In the genomic region with DNA sequence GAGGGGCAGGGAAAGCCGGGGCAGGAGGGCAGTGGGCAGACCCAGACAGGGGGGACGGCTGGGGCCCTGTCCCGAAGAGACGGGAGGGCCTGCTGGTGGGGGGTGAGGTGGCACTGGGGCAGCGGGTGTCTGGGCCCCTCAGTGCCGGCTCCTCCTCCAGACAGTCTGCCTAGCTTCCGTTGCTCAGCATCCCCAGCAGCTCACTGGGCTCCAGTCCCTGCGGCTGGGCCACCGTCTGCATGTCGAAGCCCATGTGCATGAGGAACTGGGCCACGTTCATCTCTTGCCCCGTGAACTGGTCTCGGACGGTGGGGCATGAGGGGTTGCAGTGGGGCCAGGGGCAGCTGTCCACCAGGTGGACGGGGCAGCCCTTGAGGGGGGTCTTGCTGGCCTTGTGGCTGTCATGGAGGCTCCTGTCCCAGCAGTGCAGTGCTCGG, we compare ENCODE assay signal across 2 cellular contexts.
TF ChIP-seq lines count a peak whose summit lies in the region.

No MANE protein-coding gene starts in this region.

TF ChIP-seq in HEK293, 187 proteins besides CTCF, POLR2A, EP300 and RAD21:
- peak; percentile 54 for TF ChIP-seq GLIS2 (tag by site-specific recombination; IDR thresholded peaks at IDR 0.05)
- TF ChIP-seq ZBTB17 (tag by site-specific recombination; IDR thresholded peaks at IDR 0.05), result no peak
- no peak for TF ChIP-seq ZNF16 (tag by site-specific recombination; IDR thresholded peaks at IDR 0.05; ENCODE audit: low read depth)

TF ChIP-seq in H1, 55 proteins besides CTCF, POLR2A, EP300 and RAD21:
- TF ChIP-seq, protein P1, sequence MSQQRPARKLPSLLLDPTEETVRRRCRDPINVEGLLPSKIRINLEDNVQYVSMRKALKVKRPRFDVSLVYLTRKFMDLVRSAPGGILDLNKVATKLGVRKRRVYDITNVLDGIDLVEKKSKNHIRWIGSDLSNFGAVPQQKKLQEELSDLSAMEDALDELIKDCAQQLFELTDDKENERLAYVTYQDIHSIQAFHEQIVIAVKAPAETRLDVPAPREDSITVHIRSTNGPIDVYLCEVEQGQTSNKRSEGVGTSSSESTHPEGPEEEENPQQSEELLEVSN (IDR thresholded peaks at IDR 0.05), result no peak
- TF ChIP-seq CHD1 (IDR thresholded peaks at IDR 0.05; ENCODE audit: low read depth, low read length) (no peak), FOSL1 (IDR thresholded peaks at IDR 0.05; ENCODE audit: insufficient read depth, low read depth, low read length) (no peak), SP4 (IDR thresholded peaks at IDR 0.05; ENCODE audit: low read length) (no peak), HDAC2 (IDR thresholded peaks at IDR 0.05; ENCODE audit: borderline replicate concordance in 1 of 2, low read depth in 2 of 2, low read length in 2 of 2) (no peak), CBX5 (IDR thresholded peaks at IDR 0.05; ENCODE audit: low read depth, low read length) (no peak), KDM1A (IDR thresholded peaks at IDR 0.05; ENCODE audit: borderline replicate concordance, low read length) (no peak), RFX5 (IDR thresholded peaks at IDR 0.05; ENCODE audit: borderline replicate concordance, low read depth, low read length) (no peak)
